Comparison of ENCODE assay signal across 1 cellular context in the genomic region with DNA sequence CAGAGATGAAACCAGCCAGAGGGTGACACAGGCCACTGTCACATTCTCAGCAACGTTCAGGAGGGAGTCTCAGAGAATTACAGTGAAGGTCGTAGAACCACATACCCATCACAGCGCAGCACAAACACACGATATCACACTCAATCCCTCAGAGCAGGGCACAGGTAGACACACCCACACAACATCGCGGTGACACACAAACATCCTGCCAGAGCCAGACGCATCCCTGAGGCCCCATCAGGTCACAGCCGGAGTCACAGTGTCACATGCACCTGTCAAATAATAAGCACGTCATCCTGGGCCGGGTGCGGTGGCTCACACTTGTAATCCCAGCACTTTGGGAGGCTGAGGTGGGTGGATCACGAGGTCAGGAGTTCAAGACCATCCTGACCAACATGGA.
TF ChIP-seq lines count a peak whose summit lies in the region.

No MANE protein-coding gene starts in this region.

TF ChIP-seq in GM12891, 5 proteins besides CTCF, POLR2A, EP300 and RAD21 (continued from another document):
- TF ChIP-seq POLR2AphosphoS5 (IDR thresholded peaks at IDR 0.05; ENCODE audit: low read depth, low read length) (no peak), TAF1 (IDR thresholded peaks at IDR 0.05; ENCODE audit: low read depth, low read length) (no peak), POU2F2 (IDR thresholded peaks at IDR 0.05; ENCODE audit: low read depth, low read length) (no peak), PAX5 (IDR thresholded peaks at IDR 0.05; ENCODE audit: insufficient read depth, low read length, severe bottlenecking) (no peak)
TF ChIP-seq in GM12891: peak in this region for 0.
